In the genomic region with DNA sequence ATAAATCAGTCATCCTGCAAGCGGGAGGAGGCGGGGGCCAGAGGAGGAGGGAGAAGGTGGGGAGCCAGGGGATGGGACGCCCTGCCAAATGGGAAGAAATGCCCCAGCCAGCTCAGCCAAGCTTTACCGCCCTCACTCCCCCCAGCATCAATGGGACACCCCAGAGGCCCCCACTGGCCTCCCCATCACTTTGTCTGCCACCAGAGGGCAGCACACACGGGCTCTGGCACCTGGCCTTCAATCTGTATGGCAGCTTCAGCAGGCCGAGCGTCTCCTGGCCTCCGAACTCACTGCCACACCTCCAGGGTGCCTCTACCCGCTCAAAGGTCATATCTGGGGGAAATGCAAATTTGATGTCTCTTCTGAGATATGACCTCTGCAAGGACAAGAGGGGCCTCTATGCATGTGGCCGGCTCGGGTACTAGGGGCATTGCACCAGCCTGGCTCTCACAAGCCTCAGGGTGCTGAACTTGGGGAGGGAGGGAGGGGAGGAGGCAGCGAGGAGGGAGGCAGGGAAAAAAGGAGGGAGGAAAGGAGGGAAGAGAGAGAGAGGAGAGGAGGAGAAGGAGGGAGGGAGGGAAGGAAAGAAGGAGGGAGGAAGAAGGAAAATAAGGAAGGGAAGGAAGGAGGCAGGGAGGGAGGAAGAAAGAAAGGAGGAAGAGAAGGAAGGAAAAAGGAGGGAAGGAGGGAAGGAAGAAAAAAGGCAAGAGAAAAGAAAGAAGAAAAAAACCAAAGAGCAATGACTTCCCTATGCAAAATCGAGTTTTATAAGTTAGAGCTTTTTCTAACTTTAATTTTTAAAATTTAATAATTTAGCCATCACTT, we compare ENCODE assay signal across 1 cellular context.
TF ChIP-seq lines count a peak whose summit lies in the region.

No MANE protein-coding gene starts in this region.

TF ChIP-seq in HEK293, 187 proteins besides CTCF, POLR2A, EP300 and RAD21 (continued from another document):
- TF ChIP-seq, protein P1, sequence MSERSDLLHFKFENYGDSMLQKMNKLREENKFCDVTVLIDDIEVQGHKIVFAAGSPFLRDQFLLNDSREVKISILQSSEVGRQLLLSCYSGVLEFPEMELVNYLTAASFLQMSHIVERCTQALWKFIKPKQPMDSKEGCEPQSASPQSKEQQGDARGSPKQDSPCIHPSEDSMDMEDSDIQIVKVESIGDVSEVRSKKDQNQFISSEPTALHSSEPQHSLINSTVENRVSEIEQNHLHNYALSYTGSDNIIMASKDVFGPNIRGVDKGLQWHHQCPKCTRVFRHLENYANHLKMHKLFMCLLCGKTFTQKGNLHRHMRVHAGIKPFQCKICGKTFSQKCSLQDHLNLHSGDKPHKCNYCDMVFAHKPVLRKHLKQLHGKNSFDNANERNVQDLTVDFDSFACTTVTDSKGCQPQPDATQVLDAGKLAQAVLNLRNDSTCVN (tag by site-specific recombination; optimal IDR thresholded peaks at IDR 0.05): no peak
- TF ChIP-seq, protein P2, sequence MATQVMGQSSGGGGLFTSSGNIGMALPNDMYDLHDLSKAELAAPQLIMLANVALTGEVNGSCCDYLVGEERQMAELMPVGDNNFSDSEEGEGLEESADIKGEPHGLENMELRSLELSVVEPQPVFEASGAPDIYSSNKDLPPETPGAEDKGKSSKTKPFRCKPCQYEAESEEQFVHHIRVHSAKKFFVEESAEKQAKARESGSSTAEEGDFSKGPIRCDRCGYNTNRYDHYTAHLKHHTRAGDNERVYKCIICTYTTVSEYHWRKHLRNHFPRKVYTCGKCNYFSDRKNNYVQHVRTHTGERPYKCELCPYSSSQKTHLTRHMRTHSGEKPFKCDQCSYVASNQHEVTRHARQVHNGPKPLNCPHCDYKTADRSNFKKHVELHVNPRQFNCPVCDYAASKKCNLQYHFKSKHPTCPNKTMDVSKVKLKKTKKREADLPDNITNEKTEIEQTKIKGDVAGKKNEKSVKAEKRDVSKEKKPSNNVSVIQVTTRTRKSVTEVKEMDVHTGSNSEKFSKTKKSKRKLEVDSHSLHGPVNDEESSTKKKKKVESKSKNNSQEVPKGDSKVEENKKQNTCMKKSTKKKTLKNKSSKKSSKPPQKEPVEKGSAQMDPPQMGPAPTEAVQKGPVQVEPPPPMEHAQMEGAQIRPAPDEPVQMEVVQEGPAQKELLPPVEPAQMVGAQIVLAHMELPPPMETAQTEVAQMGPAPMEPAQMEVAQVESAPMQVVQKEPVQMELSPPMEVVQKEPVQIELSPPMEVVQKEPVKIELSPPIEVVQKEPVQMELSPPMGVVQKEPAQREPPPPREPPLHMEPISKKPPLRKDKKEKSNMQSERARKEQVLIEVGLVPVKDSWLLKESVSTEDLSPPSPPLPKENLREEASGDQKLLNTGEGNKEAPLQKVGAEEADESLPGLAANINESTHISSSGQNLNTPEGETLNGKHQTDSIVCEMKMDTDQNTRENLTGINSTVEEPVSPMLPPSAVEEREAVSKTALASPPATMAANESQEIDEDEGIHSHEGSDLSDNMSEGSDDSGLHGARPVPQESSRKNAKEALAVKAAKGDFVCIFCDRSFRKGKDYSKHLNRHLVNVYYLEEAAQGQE (tag by site-specific recombination; IDR thresholded peaks at IDR 0.05): 0 out of 2 replicates have a peak, but pooled peaks have one; percentile 35
- no peak for TF ChIP-seq ZNF423 (tag by site-specific recombination; IDR thresholded peaks at IDR 0.05)
- no peak for TF ChIP-seq MYNN (tag by site-specific recombination; IDR thresholded peaks at IDR 0.05; ENCODE audit: borderline replicate concordance)
- TF ChIP-seq ZNF221 (tag by site-specific recombination; IDR thresholded peaks at IDR 0.05; ENCODE audit: borderline replicate concordance): no peak
- TF ChIP-seq WT1 (tag by site-specific recombination; IDR thresholded peaks at IDR 0.05): peak; percentile 67
- TF ChIP-seq ZNF555 (tag by site-specific recombination; conservative IDR thresholded peaks at IDR 0.05): no peak
- no peak for TF ChIP-seq ZNF155 (tag by site-specific recombination; IDR thresholded peaks at IDR 0.05)
- TF ChIP-seq ZSCAN16 (tag by site-specific recombination; IDR thresholded peaks at IDR 0.05): no peak
- TF ChIP-seq, protein P3, sequence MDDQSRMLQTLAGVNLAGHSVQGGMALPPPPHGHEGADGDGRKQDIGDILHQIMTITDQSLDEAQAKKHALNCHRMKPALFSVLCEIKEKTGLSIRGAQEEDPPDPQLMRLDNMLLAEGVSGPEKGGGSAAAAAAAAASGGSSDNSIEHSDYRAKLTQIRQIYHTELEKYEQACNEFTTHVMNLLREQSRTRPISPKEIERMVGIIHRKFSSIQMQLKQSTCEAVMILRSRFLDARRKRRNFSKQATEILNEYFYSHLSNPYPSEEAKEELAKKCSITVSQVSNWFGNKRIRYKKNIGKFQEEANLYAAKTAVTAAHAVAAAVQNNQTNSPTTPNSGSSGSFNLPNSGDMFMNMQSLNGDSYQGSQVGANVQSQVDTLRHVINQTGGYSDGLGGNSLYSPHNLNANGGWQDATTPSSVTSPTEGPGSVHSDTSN (CRISPR knock-in tag; IDR thresholded peaks at IDR 0.05): no peak
- TF ChIP-seq HIC1 (tag by site-specific recombination; IDR thresholded peaks at IDR 0.05): 0 out of 2 replicates have a peak, but pooled peaks have one; percentile 19
- TF ChIP-seq ZFP3 (tag by site-specific recombination; IDR thresholded peaks at IDR 0.05; ENCODE audit: low read depth): no peak
- no peak for TF ChIP-seq ZNF626 (tag by site-specific recombination; IDR thresholded peaks at IDR 0.05)
- TF ChIP-seq PRDM1 (tag by site-specific recombination; IDR thresholded peaks at IDR 0.05): peak; percentile 77
- peak; percentile 92 for TF ChIP-seq GLIS2 (tag by site-specific recombination; IDR thresholded peaks at IDR 0.05)
- TF ChIP-seq KLF9 (tag by site-specific recombination; IDR thresholded peaks at IDR 0.05; ENCODE audit: low read depth): peak; percentile 38; the same call in 1 of the 2 replicates
- TF ChIP-seq ZNF404 (tag by site-specific recombination; IDR thresholded peaks at IDR 0.05): no peak
- TF ChIP-seq ZNF366 (tag by site-specific recombination; conservative IDR thresholded peaks at IDR 0.05): peak; percentile 97
- peak; percentile 84 for TF ChIP-seq ZBTB17 (tag by site-specific recombination; IDR thresholded peaks at IDR 0.05)
- TF ChIP-seq ZNF341 (tag by site-specific recombination; IDR thresholded peaks at IDR 0.05; ENCODE audit: low read depth): no peak
- TF ChIP-seq, protein P4, sequence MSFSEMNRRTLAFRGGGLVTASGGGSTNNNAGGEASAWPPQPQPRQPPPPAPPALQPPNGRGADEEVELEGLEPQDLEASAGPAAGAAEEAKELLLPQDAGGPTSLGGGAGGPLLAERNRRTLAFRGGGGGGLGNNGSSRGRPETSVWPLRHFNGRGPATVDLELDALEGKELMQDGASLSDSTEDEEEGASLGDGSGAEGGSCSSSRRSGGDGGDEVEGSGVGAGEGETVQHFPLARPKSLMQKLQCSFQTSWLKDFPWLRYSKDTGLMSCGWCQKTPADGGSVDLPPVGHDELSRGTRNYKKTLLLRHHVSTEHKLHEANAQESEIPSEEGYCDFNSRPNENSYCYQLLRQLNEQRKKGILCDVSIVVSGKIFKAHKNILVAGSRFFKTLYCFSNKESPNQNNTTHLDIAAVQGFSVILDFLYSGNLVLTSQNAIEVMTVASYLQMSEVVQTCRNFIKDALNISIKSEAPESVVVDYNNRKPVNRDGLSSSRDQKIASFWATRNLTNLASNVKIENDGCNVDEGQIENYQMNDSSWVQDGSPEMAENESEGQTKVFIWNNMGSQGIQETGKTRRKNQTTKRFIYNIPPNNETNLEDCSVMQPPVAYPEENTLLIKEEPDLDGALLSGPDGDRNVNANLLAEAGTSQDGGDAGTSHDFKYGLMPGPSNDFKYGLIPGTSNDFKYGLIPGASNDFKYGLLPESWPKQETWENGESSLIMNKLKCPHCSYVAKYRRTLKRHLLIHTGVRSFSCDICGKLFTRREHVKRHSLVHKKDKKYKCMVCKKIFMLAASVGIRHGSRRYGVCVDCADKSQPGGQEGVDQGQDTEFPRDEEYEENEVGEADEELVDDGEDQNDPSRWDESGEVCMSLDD (tag by site-specific recombination; IDR thresholded peaks at IDR 0.05): peak; percentile 86; the same call in 1 of the 2 replicates
- peak; percentile 60 for TF ChIP-seq GLIS1 (tag by site-specific recombination; IDR thresholded peaks at IDR 0.05)
- no peak for TF ChIP-seq ZNF530 (tag by site-specific recombination; IDR thresholded peaks at IDR 0.05; ENCODE audit: low read depth)
- no peak; the same call in 1 of the 2 replicates for TF ChIP-seq ZNF335 (tag by site-specific recombination; conservative IDR thresholded peaks at IDR 0.05)
- TF ChIP-seq ZBTB6 (tag by site-specific recombination; IDR thresholded peaks at IDR 0.05): no peak
- TF ChIP-seq BCL11A (tag by site-specific recombination; IDR thresholded peaks at IDR 0.05; ENCODE audit: low read depth): no peak
